21 cellular contexts compared by ENCODE assay signal in genomic region chrX:15194136-15194535, GRCh38.
"Had no signal": no experiment of that assay in that cellular context is flagged by ENCODE, and none has a peak within 500 bp of the region (broad histone marks: within the 10 kb centered on the region; RNA-seq: fewer than 3 reads in every experiment).

No MANE protein-coding gene starts in this region.

- H3K36me3 ChIP-seq: gastroesophageal sphincter, heart left ventricle, left lung, neural progenitor cell, right lobe of liver, thoracic aorta, tibial nerve, upper lobe of left lung had no signal

- H3K79me2 ChIP-seq: hepatocyte, parathyroid adenoma had no signal

- ATAC-seq: foreskin keratinocyte; gastroesophageal sphincter; heart left ventricle; left cardiac atrium; left lung; naive thymus-derived CD4-positive, alpha-beta T cell; right lobe of liver; stimulated activated naive B cell treated with anti-CD40 and anti-IgM and Interleukin-4, amounts not matched to agents 10 μg/mL and 1 μg/mL and 100 μg/mL, for 72 hours had no signal

- H3K9me3 ChIP-seq: gastroesophageal sphincter, heart left ventricle, left lung, right lobe of liver, thoracic aorta, tibial nerve, upper lobe of left lung had no signal

- H3K4me1 ChIP-seq: foreskin keratinocyte, gastroesophageal sphincter, heart left ventricle, left lung, neural progenitor cell, parathyroid adenoma, right lobe of liver, tibial nerve, upper lobe of left lung had no signal

- H2AFZ ChIP-seq: hepatocyte, neural progenitor cell, parathyroid adenoma had no signal

- DNase-seq: dorsolateral prefrontal cortex; effector CD4-positive, alpha-beta T cell; foreskin keratinocyte; heart left ventricle; left cardiac atrium; left lung; mesendoderm; midbrain; naive thymus-derived CD4-positive, alpha-beta T cell; right lobe of liver; small intestine; stimulated activated CD4-positive, alpha-beta T cell treated with anti-CD3 and anti-CD28 coated beads, Interleukin-15, amount 100 ng/mL, for 24 hours; stimulated activated CD4-positive, alpha-beta T cell treated with anti-CD3 and anti-CD28 coated beads, Interleukin-2, amount 100 ng/mL, for 48 hours; stimulated activated naive B cell treated with anti-CD40 and anti-IgM and Interleukin-4, amounts not matched to agents 10 μg/mL and 1 μg/mL and 100 μg/mL, for 72 hours; upper lobe of left lung had no signal

- H3K27me3 ChIP-seq: foreskin keratinocyte, gastroesophageal sphincter, hepatocyte, neural progenitor cell, right lobe of liver, tibial nerve, upper lobe of left lung had no signal

- H3K9ac ChIP-seq: neural progenitor cell, parathyroid adenoma had no signal

- H3K4me2 ChIP-seq: hepatocyte, neural progenitor cell had no signal

- H3K4me3 ChIP-seq: dorsolateral prefrontal cortex, gastroesophageal sphincter, heart left ventricle, hepatocyte, left lung, neural progenitor cell, right lobe of liver, thoracic aorta, tibial nerve, upper lobe of left lung had no signal

- H3K27ac ChIP-seq: dorsolateral prefrontal cortex, foreskin keratinocyte, gastroesophageal sphincter, heart left ventricle, hepatocyte, left lung, neural progenitor cell, parathyroid adenoma, right lobe of liver, thoracic aorta, tibial nerve, upper lobe of left lung had no signal
